In the genomic region with DNA sequence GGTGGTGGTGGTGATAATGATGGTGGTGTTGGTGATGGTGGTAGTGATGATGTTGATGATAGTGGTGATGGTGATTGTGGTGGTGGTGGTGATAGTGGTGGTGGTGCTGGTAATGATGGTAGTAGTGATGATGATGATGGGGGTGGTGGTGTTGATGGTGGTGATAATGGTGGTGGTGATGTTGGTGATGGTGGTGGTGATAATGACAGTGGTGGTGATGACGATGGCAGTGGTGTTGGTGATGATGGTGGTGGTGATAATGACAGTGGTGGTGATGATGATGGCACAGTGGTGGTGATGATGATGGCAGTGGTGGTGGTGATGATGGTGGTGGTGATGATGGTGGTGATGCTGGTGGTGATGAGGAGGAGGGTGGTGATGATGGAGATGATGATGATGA, we compare ENCODE assay signal across 2 cellular contexts.
TF ChIP-seq lines count a peak whose summit lies in the region.

No MANE protein-coding gene starts in this region.

TF ChIP-seq in HepG2, 621 proteins besides CTCF, POLR2A, EP300 and RAD21:
- TF ChIP-seq FOXA1 (IDR thresholded peaks at IDR 0.05) (no peak), FOXA1 (CRISPR knock-in tag; IDR thresholded peaks at IDR 0.05) (no peak), PAX8 (CRISPR knock-in tag; IDR thresholded peaks at IDR 0.05; ENCODE audit: borderline replicate concordance) (no peak), CREB1 (IDR thresholded peaks at IDR 0.05) (peak; percentile 92), CREB1 (CRISPR knock-in tag; IDR thresholded peaks at IDR 0.05) (no peak), NR2F2 (IDR thresholded peaks at IDR 0.05; ENCODE audit: borderline replicate concordance, low read depth) (no peak)

TF ChIP-seq in H1, 55 proteins besides CTCF, POLR2A, EP300 and RAD21:
- TF ChIP-seq CHD2 (IDR thresholded peaks at IDR 0.05; ENCODE audit: low read length), result no peak
- no peak for TF ChIP-seq SIX5 (IDR thresholded peaks at IDR 0.05; ENCODE audit: low read depth, low read length)
- no peak for TF ChIP-seq SRF (IDR thresholded peaks at IDR 0.05; ENCODE audit: low read depth, low read length)
- TF ChIP-seq, protein P1, sequence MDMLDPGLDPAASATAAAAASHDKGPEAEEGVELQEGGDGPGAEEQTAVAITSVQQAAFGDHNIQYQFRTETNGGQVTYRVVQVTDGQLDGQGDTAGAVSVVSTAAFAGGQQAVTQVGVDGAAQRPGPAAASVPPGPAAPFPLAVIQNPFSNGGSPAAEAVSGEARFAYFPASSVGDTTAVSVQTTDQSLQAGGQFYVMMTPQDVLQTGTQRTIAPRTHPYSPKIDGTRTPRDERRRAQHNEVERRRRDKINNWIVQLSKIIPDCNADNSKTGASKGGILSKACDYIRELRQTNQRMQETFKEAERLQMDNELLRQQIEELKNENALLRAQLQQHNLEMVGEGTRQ (IDR thresholded peaks at IDR 0.05; ENCODE audit: low read length), result no peak
- TF ChIP-seq POU5F1 (IDR thresholded peaks at IDR 0.05; ENCODE audit: low read depth, low read length), result no peak
- no peak for TF ChIP-seq SP1 (IDR thresholded peaks at IDR 0.05; ENCODE audit: low read depth, low read length)
- no peak for TF ChIP-seq PHF8 (conservative IDR thresholded peaks at IDR 0.05; ENCODE audit: low read depth, low read length)
- TF ChIP-seq ATF3 (IDR thresholded peaks at IDR 0.05; ENCODE audit: insufficient read depth, low read depth, low read length), result no peak
- no peak for TF ChIP-seq FOSL1 (IDR thresholded peaks at IDR 0.05; ENCODE audit: insufficient read depth, low read depth, low read length)
- no peak for TF ChIP-seq TEAD4 (IDR thresholded peaks at IDR 0.05; ENCODE audit: low read depth, low read length)
- TF ChIP-seq BCL11A (IDR thresholded peaks at IDR 0.05; ENCODE audit: low read depth in 2 of 2, low read length in 2 of 2), result no peak
- TF ChIP-seq TBP (IDR thresholded peaks at IDR 0.05; ENCODE audit: low read depth, low read length), result no peak
- TF ChIP-seq, protein P2, sequence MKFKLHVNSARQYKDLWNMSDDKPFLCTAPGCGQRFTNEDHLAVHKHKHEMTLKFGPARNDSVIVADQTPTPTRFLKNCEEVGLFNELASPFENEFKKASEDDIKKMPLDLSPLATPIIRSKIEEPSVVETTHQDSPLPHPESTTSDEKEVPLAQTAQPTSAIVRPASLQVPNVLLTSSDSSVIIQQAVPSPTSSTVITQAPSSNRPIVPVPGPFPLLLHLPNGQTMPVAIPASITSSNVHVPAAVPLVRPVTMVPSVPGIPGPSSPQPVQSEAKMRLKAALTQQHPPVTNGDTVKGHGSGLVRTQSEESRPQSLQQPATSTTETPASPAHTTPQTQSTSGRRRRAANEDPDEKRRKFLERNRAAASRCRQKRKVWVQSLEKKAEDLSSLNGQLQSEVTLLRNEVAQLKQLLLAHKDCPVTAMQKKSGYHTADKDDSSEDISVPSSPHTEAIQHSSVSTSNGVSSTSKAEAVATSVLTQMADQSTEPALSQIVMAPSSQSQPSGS (IDR thresholded peaks at IDR 0.05; ENCODE audit: low read length), result no peak
- TF ChIP-seq SP4 (IDR thresholded peaks at IDR 0.05; ENCODE audit: low read length), result no peak
- TF ChIP-seq SP2 (IDR thresholded peaks at IDR 0.05; ENCODE audit: low read length), result no peak
- TF ChIP-seq CHD1 (IDR thresholded peaks at IDR 0.05; ENCODE audit: low read depth, low read length), result no peak
